9 cellular contexts compared by ENCODE assay signal in the genomic region with DNA sequence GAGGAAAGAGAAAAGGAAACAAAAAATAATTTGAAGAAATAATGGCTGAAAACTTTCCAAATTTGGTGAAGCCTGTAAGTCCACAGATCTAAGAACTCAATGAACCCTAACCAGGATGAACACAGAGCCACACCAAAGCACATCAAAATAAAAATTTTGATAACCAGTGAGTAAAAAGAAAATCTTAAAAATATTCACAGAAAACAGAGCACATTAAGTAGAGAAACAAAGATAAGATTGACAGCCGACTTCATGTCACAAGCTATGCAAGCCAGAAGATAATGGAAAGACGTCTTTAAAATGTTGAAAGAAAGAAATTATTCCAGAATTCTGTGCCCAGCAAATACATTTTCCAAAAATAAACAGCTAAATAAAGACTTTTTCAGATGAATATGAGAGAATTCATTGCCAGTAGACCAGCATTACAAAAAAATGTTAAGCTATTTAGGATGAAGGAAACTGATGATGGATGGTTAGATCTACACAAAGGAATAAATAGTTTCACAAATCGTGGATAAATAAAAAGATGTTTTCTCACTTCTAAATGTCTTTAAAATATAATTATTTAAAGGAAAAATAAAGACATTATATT.
DNase-seq lines count a peak whose midpoint lies in the region; ATAC-seq and TF ChIP-seq lines count a peak whose summit lies in the region.
"Had no signal": no experiment of that assay in that cellular context is flagged by ENCODE, and none has a peak within 500 bp of the region (broad histone marks: within the 10 kb centered on the region; RNA-seq: fewer than 3 reads in every experiment).

No MANE protein-coding gene starts in this region.

- DNase-seq in DMS153 (lab: John Stamatoyannopoulos, UW), result peak; percentile 1
- DNase-seq in HT1080 (ENCODE audit: low read depth), result peak; percentile 12
- peak; percentile 13 for DNase-seq in SKM-1 treated with dmso at 0.1 percent for 144 hours (lab: John Stamatoyannopoulos, UW; ENCODE audit: unreplicated experiment)
- peak; percentile 23 for DNase-seq in glomerular endothelial cell (ENCODE audit: extremely low read depth, low read depth, low spot score)
- no peak for DNase-seq in activated gamma-delta T cell treated with Interleukin-2 at 50 U/mL for 16 hours
- DNase-seq in lower lobe of right lung, result no peak
- no peak for DNase-seq in stimulated activated naive CD8-positive, alpha-beta T cell treated with anti-CD3 and anti-CD28 coated beads, Interleukin-15, amount 100 ng/mL, for 72 hours
- DNase-seq: activated gamma-delta T cell had no signal

- H3K27ac Mint-ChIP-seq in stimulated activated naive CD8-positive, alpha-beta T cell treated with anti-CD3 and anti-CD28 coated beads, Interleukin-15, amount 100 ng/mL, for 72 hours, result no peak overlapping the region

- no peaks in the 10 kb centered on the region for H3K27me3 ChIP-seq in lower lobe of right lung (ENCODE audit: low read depth)

- peaks cover 7% of the 10 kb centered on the region for H3K4me1 Mint-ChIP-seq in stimulated activated naive CD8-positive, alpha-beta T cell treated with anti-CD3 and anti-CD28 coated beads, Interleukin-15, amount 100 ng/mL, for 72 hours

- no peak overlapping the region for H3K4me3 ChIP-seq in lower lobe of right lung

- H3K4me3 Mint-ChIP-seq in stimulated activated naive CD8-positive, alpha-beta T cell treated with anti-CD3 and anti-CD28 coated beads, Interleukin-15, amount 100 ng/mL, for 72 hours, result no peak overlapping the region

- ATAC-seq in lower lobe of right lung, result no peak
- ATAC-seq in HG03280 (IDR thresholded peaks at IDR 0.05; ENCODE audit: unreplicated experiment), result no peak
- no peak for ATAC-seq in stimulated activated naive CD8-positive, alpha-beta T cell treated with anti-CD3 and anti-CD28 coated beads, Interleukin-15, amount 100 ng/mL, for 72 hours

- peaks cover 13 to 25% of the 10 kb centered on the region in 2 donors for H3K9me3 Mint-ChIP-seq in stimulated activated naive CD8-positive, alpha-beta T cell treated with anti-CD3 and anti-CD28 coated beads, Interleukin-15, amount 100 ng/mL, for 72 hours

- H3K36me3 ChIP-seq in lower lobe of right lung, result no peaks in the 10 kb centered on the region

- intact Hi-C loops in lower lobe of right lung (cut with DNase I), result no loop called here

- peaks cover 23% of the 10 kb centered on the region for H3K9me3 ChIP-seq in lower lobe of right lung

- H3K4me1 ChIP-seq in lower lobe of right lung, result no peaks in the 10 kb centered on the region

- H3K27me3 Mint-ChIP-seq in stimulated activated naive CD8-positive, alpha-beta T cell treated with anti-CD3 and anti-CD28 coated beads, Interleukin-15, amount 100 ng/mL, for 72 hours, result no peaks in the 10 kb centered on the region

- no peak overlapping the region for H3K27ac ChIP-seq in lower lobe of right lung

- no peak for TF ChIP-seq CTCF in lower lobe of right lung (IDR thresholded peaks at IDR 0.05)

Comparison
In these comparisons a context has a peak if more than half of its experiments do, and no peak if none do; other contexts are left out.
1. DNase-seq: peak in DMS153 (single experiment), HT1080 (single experiment), SKM-1 treated with dmso at 0.1 percent for 144 hours (single experiment) and glomerular endothelial cell (single experiment); none in activated gamma-delta T cell treated with Interleukin-2 at 50 U/mL for 16 hours (single experiment), lower lobe of right lung (single experiment) and stimulated activated naive CD8-positive, alpha-beta T cell treated with anti-CD3 and anti-CD28 coated beads, Interleukin-15, amount 100 ng/mL, for 72 hours (0 of 2).